17 cellular contexts compared by ENCODE assay signal in genomic region chr1:29855761-29856160, GRCh38.
DNase-seq lines count a peak whose midpoint lies in the region; TF ChIP-seq lines count a peak whose summit lies in the region.
"Had no signal": no experiment of that assay in that cellular context is flagged by ENCODE, and none has a peak within 500 bp of the region (broad histone marks: within the 10 kb centered on the region; RNA-seq: fewer than 3 reads in every experiment).

No MANE protein-coding gene starts in this region.

- 81 to 89% methylated on average over 7 of the region's 7 CpGs for WGBS in sigmoid colon, 2 donors

- TF ChIP-seq CTCF in coronary artery (IDR thresholded peaks at IDR 0.05), result no peak
- TF ChIP-seq CTCF in sigmoid colon (IDR thresholded peaks at IDR 0.05), result no peak

- H3K36me3 ChIP-seq in sigmoid colon, result no peaks in the 10 kb centered on the region

- H3K4me3 ChIP-seq in coronary artery (no peak overlapping the region), sigmoid colon (no peak overlapping the region)
- H3K4me3 ChIP-seq: K562 had no signal

- TF ChIP-seq EP300 in sigmoid colon (IDR thresholded peaks at IDR 0.05), result no peak

- H3K9me3 ChIP-seq in sigmoid colon, result peaks cover 0 to 3% (median 0%) of the 10 kb centered on the region in 4 donors

- DNase-seq in NCI-H2227 (lab: John Stamatoyannopoulos, UW; ENCODE audit: unreplicated experiment) (peak; percentile 14), NCI-H2227 treated with DMSO at 0.1 percent for 48 hours (lab: John Stamatoyannopoulos, UW) (no peak), Daoy (ENCODE audit: low read depth) (peak; percentile 45), coronary artery (ENCODE audit: low spot score) (peak; percentile 31), pons (ENCODE audit: low spot score) (peak; percentile 5), sigmoid colon (no peak), Ammon's horn (ENCODE audit: low spot score) (no peak), iPS-NIHi11 (ENCODE audit: low spot score) (no peak)
- DNase-seq: CD4-positive, alpha-beta T cell; DMS79; HFFc6; NCI-H1092; NCI-H187; NCI-H524 treated with DMSO at 0.1 percent for 48 hours; NK-92 treated with Interleukin-12 subunit alpha and Interleukin-12 subunit beta, amount 100 ng/mL, for 24 hours; OCI-M1 had no signal

- TF ChIP-seq POLR2A in sigmoid colon (IDR thresholded peaks at IDR 0.05), result no peak

- peaks cover 0 to 28% (median 7%) of the 10 kb centered on the region in 3 donors for H3K27me3 ChIP-seq in sigmoid colon

- H3K27ac ChIP-seq in coronary artery, result no peak overlapping the region
- H3K27ac ChIP-seq in sigmoid colon, result no peak overlapping the region

- H3K4me1 ChIP-seq in sigmoid colon, result no peaks in the 10 kb centered on the region

- intact Hi-C loops in sigmoid colon (cut with DNase I), result no loop called here

Comparison
In these comparisons a context has a peak if more than half of its experiments do, and no peak if none do; other contexts are left out.
1. DNase-seq: peak in NCI-H2227 (single experiment), Daoy (single experiment), coronary artery (single experiment) and pons (single experiment); none in NCI-H2227 treated with DMSO at 0.1 percent for 48 hours (single experiment), sigmoid colon (single experiment), Ammon's horn (single experiment) and iPS-NIHi11 (single experiment).